1 cellular context compared by ENCODE assay signal in the genomic region with DNA sequence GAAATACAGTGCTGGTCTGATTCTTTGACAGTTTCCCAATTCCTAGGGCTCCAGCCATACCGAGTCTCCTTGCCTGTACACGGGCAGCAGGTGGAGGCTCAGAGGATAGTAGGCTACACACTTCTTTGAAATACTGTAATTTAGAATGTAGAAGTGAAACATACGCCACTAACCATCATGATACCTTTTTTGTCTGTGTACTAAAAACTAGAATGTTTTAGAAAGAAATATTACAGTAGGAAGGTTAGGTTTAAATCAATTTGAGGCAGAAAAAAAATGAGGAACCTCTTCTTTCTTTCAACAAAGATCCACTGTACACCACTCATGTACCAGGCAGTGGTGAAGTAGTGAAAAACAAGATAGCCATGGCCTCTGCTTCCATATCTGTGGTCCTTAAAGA.
TF ChIP-seq lines count a peak whose summit lies in the region.

No MANE protein-coding gene starts in this region.

TF ChIP-seq in GM12878, 131 proteins besides CTCF, POLR2A, EP300 and RAD21 (continued from another document):
- TF ChIP-seq PRDM15 (CRISPR knock-in tag; IDR thresholded peaks at IDR 0.05) (no peak), POU2F2 (IDR thresholded peaks at IDR 0.05; ENCODE audit: borderline replicate concordance, low read depth, low read length) (no peak), RCOR1 (conservative IDR thresholded peaks at IDR 0.05; ENCODE audit: low read depth, low read length) (no peak), NFYA (IDR thresholded peaks at IDR 0.05; ENCODE audit: borderline replicate concordance, low read depth, low read length) (no peak), MEF2B (IDR thresholded peaks at IDR 0.05; ENCODE audit: partially characterized antibody, poor library complexity, severe bottlenecking) (peak; percentile 63), IKZF2 (IDR thresholded peaks at IDR 0.05) (peak in 1 of 2 experiments; percentile 18; a peak in 1 of 4 replicates), RFX5 (IDR thresholded peaks at IDR 0.05; ENCODE audit: low read depth, low read length) (no peak), RUNX3 (IDR thresholded peaks at IDR 0.05; ENCODE audit: low read length) (peak; percentile 29; the same call in 1 of the 2 replicates), RBBP5 (conservative IDR thresholded peaks at IDR 0.05) (no peak), EED (IDR thresholded peaks at IDR 0.05; ENCODE audit: low read depth) (no peak), FOXK2 (IDR thresholded peaks at IDR 0.05) (no peak), ZZZ3 (IDR thresholded peaks at IDR 0.05; ENCODE audit: control insufficient read depth, insufficient read length, low read depth) (no peak), MXI1 (IDR thresholded peaks at IDR 0.05; ENCODE audit: low read depth, low read length) (no peak), ATF2 (IDR thresholded peaks at IDR 0.05; ENCODE audit: low read length) (peak; percentile 37; the same call in 1 of the 2 replicates), PKNOX1 (IDR thresholded peaks at IDR 0.05) (no peak), GABPA (IDR thresholded peaks at IDR 0.05; ENCODE audit: low read depth) (no peak), SMAD5 (IDR thresholded peaks at IDR 0.05; ENCODE audit: low read depth) (no peak), MTA3 (IDR thresholded peaks at IDR 0.05; ENCODE audit: borderline replicate concordance, low read length) (no peak), ZNF217 (IDR thresholded peaks at IDR 0.05) (peak; percentile 72; the same call in 1 of the 2 replicates), ZNF384 (IDR thresholded peaks at IDR 0.05; ENCODE audit: borderline replicate concordance, low read depth, low read length) (peak; percentile 54), ZBED1 (IDR thresholded peaks at IDR 0.05; ENCODE audit: borderline replicate concordance) (no peak), BHLHE40 (IDR thresholded peaks at IDR 0.05; ENCODE audit: borderline replicate concordance in 1 of 2, low read depth in 2 of 2, low read length in 1 of 2) (peak in 1 of 2 experiments; percentile 54; a peak in 2 of 4 replicates), USF2 (IDR thresholded peaks at IDR 0.05; ENCODE audit: borderline replicate concordance, low read depth, low read length) (no peak), SPI1 (IDR thresholded peaks at IDR 0.05; ENCODE audit: borderline replicate concordance, insufficient read depth, low read depth, low read length) (peak; percentile 55; the same call in 1 of the 2 replicates), IRF3 (IDR thresholded peaks at IDR 0.05) (no peak), ZNF24 (IDR thresholded peaks at IDR 0.05) (0 out of 2 replicates have a peak, but pooled peaks have one; percentile 19), CREB1 (IDR thresholded peaks at IDR 0.05; ENCODE audit: low read depth) (no peak), E2F8 (IDR thresholded peaks at IDR 0.05; ENCODE audit: low read depth, partially characterized antibody) (no peak), MTA2 (IDR thresholded peaks at IDR 0.05; ENCODE audit: low read depth) (peak; percentile 68), SKIL (IDR thresholded peaks at IDR 0.05; ENCODE audit: low read depth, poor library complexity, severe bottlenecking) (peak; percentile 28), MEF2A (IDR thresholded peaks at IDR 0.05; ENCODE audit: insufficient read depth, low read depth, low read length) (0 out of 2 replicates have a peak, but pooled peaks have one; percentile 30)
- TF ChIP-seq, protein P1, sequence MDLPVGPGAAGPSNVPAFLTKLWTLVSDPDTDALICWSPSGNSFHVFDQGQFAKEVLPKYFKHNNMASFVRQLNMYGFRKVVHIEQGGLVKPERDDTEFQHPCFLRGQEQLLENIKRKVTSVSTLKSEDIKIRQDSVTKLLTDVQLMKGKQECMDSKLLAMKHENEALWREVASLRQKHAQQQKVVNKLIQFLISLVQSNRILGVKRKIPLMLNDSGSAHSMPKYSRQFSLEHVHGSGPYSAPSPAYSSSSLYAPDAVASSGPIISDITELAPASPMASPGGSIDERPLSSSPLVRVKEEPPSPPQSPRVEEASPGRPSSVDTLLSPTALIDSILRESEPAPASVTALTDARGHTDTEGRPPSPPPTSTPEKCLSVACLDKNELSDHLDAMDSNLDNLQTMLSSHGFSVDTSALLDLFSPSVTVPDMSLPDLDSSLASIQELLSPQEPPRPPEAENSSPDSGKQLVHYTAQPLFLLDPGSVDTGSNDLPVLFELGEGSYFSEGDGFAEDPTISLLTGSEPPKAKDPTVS (IDR thresholded peaks at IDR 0.05; ENCODE audit: low read depth, low read length), result no peak
- TF ChIP-seq, protein P2, sequence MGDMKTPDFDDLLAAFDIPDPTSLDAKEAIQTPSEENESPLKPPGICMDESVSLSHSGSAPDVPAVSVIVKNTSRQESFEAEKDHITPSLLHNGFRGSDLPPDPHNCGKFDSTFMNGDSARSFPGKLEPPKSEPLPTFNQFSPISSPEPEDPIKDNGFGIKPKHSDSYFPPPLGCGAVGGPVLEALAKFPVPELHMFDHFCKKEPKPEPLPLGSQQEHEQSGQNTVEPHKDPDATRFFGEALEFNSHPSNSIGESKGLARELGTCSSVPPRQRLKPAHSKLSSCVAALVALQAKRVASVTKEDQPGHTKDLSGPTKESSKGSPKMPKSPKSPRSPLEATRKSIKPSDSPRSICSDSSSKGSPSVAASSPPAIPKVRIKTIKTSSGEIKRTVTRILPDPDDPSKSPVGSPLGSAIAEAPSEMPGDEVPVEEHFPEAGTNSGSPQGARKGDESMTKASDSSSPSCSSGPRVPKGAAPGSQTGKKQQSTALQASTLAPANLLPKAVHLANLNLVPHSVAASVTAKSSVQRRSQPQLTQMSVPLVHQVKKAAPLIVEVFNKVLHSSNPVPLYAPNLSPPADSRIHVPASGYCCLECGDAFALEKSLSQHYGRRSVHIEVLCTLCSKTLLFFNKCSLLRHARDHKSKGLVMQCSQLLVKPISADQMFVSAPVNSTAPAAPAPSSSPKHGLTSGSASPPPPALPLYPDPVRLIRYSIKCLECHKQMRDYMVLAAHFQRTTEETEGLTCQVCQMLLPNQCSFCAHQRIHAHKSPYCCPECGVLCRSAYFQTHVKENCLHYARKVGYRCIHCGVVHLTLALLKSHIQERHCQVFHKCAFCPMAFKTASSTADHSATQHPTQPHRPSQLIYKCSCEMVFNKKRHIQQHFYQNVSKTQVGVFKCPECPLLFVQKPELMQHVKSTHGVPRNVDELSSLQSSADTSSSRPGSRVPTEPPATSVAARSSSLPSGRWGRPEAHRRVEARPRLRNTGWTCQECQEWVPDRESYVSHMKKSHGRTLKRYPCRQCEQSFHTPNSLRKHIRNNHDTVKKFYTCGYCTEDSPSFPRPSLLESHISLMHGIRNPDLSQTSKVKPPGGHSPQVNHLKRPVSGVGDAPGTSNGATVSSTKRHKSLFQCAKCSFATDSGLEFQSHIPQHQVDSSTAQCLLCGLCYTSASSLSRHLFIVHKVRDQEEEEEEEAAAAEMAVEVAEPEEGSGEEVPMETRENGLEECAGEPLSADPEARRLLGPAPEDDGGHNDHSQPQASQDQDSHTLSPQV (IDR thresholded peaks at IDR 0.05), result no peak
